In genomic region chr11:128505449-128506058, GRCh38 we compare ENCODE assay signal across 14 cellular contexts.
DNase-seq lines count a peak whose midpoint lies in the region; ATAC-seq and TF ChIP-seq lines count a peak whose summit lies in the region.
"Had no signal": no experiment of that assay in that cellular context is flagged by ENCODE, and none has a peak within 500 bp of the region (broad histone marks: within the 10 kb centered on the region; RNA-seq: fewer than 3 reads in every experiment).

No MANE protein-coding gene starts in this region.

- in situ Hi-C loops in gastrocnemius medialis (cut with MboI; ENCODE audit: low sequenced_read_pairs in 4 of 4) = no loop called here

- DNase-seq in NCI-H146 (lab: John Stamatoyannopoulos, UW) (peak; percentile 17), NCI-H146 treated with DMSO at 0.1 percent for 48 hours (lab: John Stamatoyannopoulos, UW; ENCODE audit: unreplicated experiment) (no peak), epithelial cell of prostate (ENCODE audit: low read depth, low spot score) (no peak), gastrocnemius medialis (no peak), GM19240 (ENCODE audit: insufficient read length, low spot score) (no peak)
- DNase-seq: activated gamma-delta T cell treated with Interleukin-2 at 50 U/mL for 16 hours; DMS79; effector CD8-positive, alpha-beta T cell; Kasumi-1; NCI-H446 had no signal

- H3K9me3 ChIP-seq in gastrocnemius medialis = no peaks in the 10 kb centered on the region

- ATAC-seq in gastrocnemius medialis (no peak), GM21515 (IDR thresholded peaks at IDR 0.05; ENCODE audit: unreplicated experiment) (no peak), HG03354 (IDR thresholded peaks at IDR 0.05; ENCODE audit: poor library complexity, severe bottlenecking, unreplicated experiment) (no peak)

- intact Hi-C loops in gastrocnemius medialis (cut with DNase I; ENCODE audit: low total_unique reads) = no loop called here

- H3K36me3 ChIP-seq in gastrocnemius medialis = no peaks in the 10 kb centered on the region

- H3K27ac ChIP-seq in epithelial cell of prostate (peak overlapping the region; percentile 93), gastrocnemius medialis (peak overlapping the region; percentile 80 to 88 (median 84))
- H3K27ac ChIP-seq: 22Rv1 had no signal

- TF ChIP-seq POLR2A in gastrocnemius medialis (IDR thresholded peaks at IDR 0.05) = no peak

- H3K4me3 ChIP-seq in gastrocnemius medialis = no peak overlapping the region

- peaks cover 83 to 85% of the 10 kb centered on the region in 2 donors for H3K4me1 ChIP-seq in gastrocnemius medialis

- TF ChIP-seq CTCF in gastrocnemius medialis (IDR thresholded peaks at IDR 0.05 in 4 of 5, conservative IDR thresholded peaks at IDR 0.05 in 1 of 5) = no peak

- no peaks in the 10 kb centered on the region for H3K27me3 ChIP-seq in gastrocnemius medialis

TF ChIP-seq in PFSK-1, 5 proteins besides CTCF, POLR2A, EP300 and RAD21:
- no peak for TF ChIP-seq FOXP2 (optimal IDR thresholded peaks at IDR 0.05; ENCODE audit: borderline replicate concordance, extremely low read depth, extremely low read length, insufficient read depth)
- TF ChIP-seq POLR2AphosphoS5 (IDR thresholded peaks at IDR 0.05; ENCODE audit: low read depth, low read length) = no peak
- TF ChIP-seq SIN3A (IDR thresholded peaks at IDR 0.05; ENCODE audit: borderline replicate concordance, insufficient read depth, low read length) = 0 out of 2 replicates have a peak, but pooled peaks have one; percentile 6
- TF ChIP-seq TAF1 (IDR thresholded peaks at IDR 0.05; ENCODE audit: borderline replicate concordance, insufficient read depth, low read length) = peak; percentile 26; the same call in 1 of the 2 replicates
- TF ChIP-seq REST (IDR thresholded peaks at IDR 0.05; ENCODE audit: insufficient read depth in 1 of 2, low read depth in 2 of 2, low read length in 2 of 2) = no peak
